ENCODE assay signal across 22 cellular contexts in genomic region chr9:81335879-81336421, GRCh38.
"Had no signal": no experiment of that assay in that cellular context is flagged by ENCODE, and none has a peak within 500 bp of the region (broad histone marks: within the 10 kb centered on the region; RNA-seq: fewer than 3 reads in every experiment).

No MANE protein-coding gene starts in this region.

- H3K9me3 ChIP-seq: esophagus squamous epithelium, neutrophil, thyroid gland had no signal

- ATAC-seq: effector memory CD8-positive, alpha-beta T cell; left lobe of liver; natural killer cell treated with Interleukin-12 subunit alpha and Interleukin-12 subunit beta and Interleukin-15 and Interleukin-18, amount 100 ng/mL, for 72 hours; right lobe of liver had no signal

- H3K27ac ChIP-seq: esophagus squamous epithelium, neutrophil, parathyroid adenoma, right lobe of liver, stomach, thyroid gland, vagina had no signal

- H3K36me3 ChIP-seq: esophagus squamous epithelium, neutrophil, right lobe of liver, stomach, thyroid gland, vagina had no signal

- DNase-seq: cortex of kidney; effector memory CD8-positive, alpha-beta T cell; erythroblast; esophagus squamous epithelium; kidney; naive B cell; right lobe of liver; stimulated activated CD4-positive, alpha-beta T cell treated with anti-CD3 and anti-CD28 coated beads, Interleukin-12 subunit alpha, Interleukin-12 subunit beta, amount 100 ng/mL, for 4 hours; stimulated activated CD4-positive, alpha-beta T cell treated with anti-CD3 and anti-CD28 coated beads, Interleukin-1b, Interleukin-23, amount 100 ng/mL, for 48 hours; stimulated activated CD4-positive, alpha-beta T cell treated with anti-CD3 and anti-CD28 coated beads, Interleukin-4, amount 100 ng/mL, for 1 hour; stimulated activated CD8-positive, alpha-beta memory T cell treated with anti-CD3 and anti-CD28 coated beads, Interleukin-4, amount 100 ng/mL, for 48 hours; stimulated activated naive CD4-positive, alpha-beta T cell treated with Interleukin-2 at 50 U/mL for 16 hours; stomach; thyroid gland; trophoblast cell had no signal

- H3K27me3 ChIP-seq: esophagus squamous epithelium, neutrophil, right lobe of liver, stomach, thyroid gland, vagina had no signal

- H3K4me1 ChIP-seq: esophagus squamous epithelium, parathyroid adenoma, right lobe of liver, stomach, thyroid gland, vagina had no signal

- H3K4me3 ChIP-seq: esophagus squamous epithelium, lung, right lobe of liver, smooth muscle cell, stomach, thyroid gland, vagina had no signal
